1 cellular context compared by ENCODE assay signal in genomic region chr2:232580648-232580981, GRCh38.
TF ChIP-seq lines count a peak whose summit lies in the region.

No MANE protein-coding gene starts in this region.

TF ChIP-seq in HepG2, 621 proteins besides CTCF, POLR2A, EP300 and RAD21:
- peak; percentile 27 to 51; a peak in 2 of 4 replicates for TF ChIP-seq MAFK (conservative IDR thresholded peaks at IDR 0.05 in 1 of 2, IDR thresholded peaks at IDR 0.05 in 1 of 2; ENCODE audit: low read length in 2 of 2)
- TF ChIP-seq ATF1 (CRISPR knock-in tag; IDR thresholded peaks at IDR 0.05): no peak
